Comparison of ENCODE assay signal across 28 cellular contexts in the genomic region with DNA sequence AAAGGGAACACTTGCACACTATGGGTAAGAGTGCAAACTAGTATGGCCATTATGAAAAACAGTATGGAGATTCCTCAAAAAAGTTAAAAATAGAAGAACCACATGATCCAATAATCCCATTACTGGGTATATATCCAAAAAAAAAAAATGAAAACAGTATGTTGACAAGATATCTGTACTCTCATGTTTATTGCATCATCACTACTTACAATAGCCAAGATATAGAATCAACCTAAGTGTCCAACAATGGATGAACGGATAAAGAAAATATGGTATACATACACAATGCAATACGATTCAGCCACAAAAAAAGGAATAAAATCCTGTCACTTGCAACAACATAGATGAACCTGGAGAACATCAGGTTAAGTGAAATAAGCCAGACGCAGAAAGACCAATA.
"Had no signal": no experiment of that assay in that cellular context is flagged by ENCODE, and none has a peak within 500 bp of the region (broad histone marks: within the 10 kb centered on the region; RNA-seq: fewer than 3 reads in every experiment).

No MANE protein-coding gene starts in this region.

- H3K36me3 ChIP-seq: colonic mucosa, esophagus muscularis mucosa, esophagus squamous epithelium, gastrocnemius medialis, gastroesophageal sphincter, heart left ventricle, heart right ventricle had no signal

- H3K4me1 ChIP-seq: colonic mucosa, esophagus muscularis mucosa, esophagus squamous epithelium, foreskin keratinocyte, gastrocnemius medialis, gastroesophageal sphincter had no signal

- FAIRE-seq: colon, endometrium, endothelial cell of umbilical vein, frontal cortex had no signal

- H3K4me3 ChIP-seq: colonic mucosa, coronary artery, dorsolateral prefrontal cortex, esophagus muscularis mucosa, esophagus squamous epithelium, gastrocnemius medialis, gastroesophageal sphincter, heart left ventricle, heart right ventricle had no signal

- H3K27me3 ChIP-seq: colonic mucosa, dorsolateral prefrontal cortex, esophagus muscularis mucosa, gastrocnemius medialis, gastroesophageal sphincter, heart left ventricle had no signal

- DNase-seq: colonic mucosa; cortex of kidney; dermis blood vessel endothelial cell; dorsolateral prefrontal cortex; effector CD4-positive, alpha-beta T cell; effector CD8-positive, alpha-beta T cell; effector memory CD4-positive, alpha-beta T cell; effector memory CD8-positive, alpha-beta T cell; endodermal cell; erythroblast; esophagus squamous epithelium; foreskin fibroblast; foreskin keratinocyte; foreskin melanocyte; gastrocnemius medialis; glutamatergic neuron; head of caudate nucleus; heart left ventricle; heart right ventricle had no signal

- ATAC-seq: effector memory CD8-positive, alpha-beta T cell; esophagus mucosa; foreskin keratinocyte; gastrocnemius medialis; gastroesophageal sphincter; heart left ventricle; heart right ventricle had no signal

- H3K27ac ChIP-seq: colonic mucosa, coronary artery, dorsolateral prefrontal cortex, epithelial cell of prostate, esophagus muscularis mucosa, esophagus squamous epithelium, foreskin keratinocyte, gastrocnemius medialis, gastroesophageal sphincter, heart left ventricle, heart right ventricle had no signal

- H3K9me3 ChIP-seq: colonic mucosa, gastrocnemius medialis had no signal
